Comparison of ENCODE assay signal across 24 cellular contexts in the genomic region with DNA sequence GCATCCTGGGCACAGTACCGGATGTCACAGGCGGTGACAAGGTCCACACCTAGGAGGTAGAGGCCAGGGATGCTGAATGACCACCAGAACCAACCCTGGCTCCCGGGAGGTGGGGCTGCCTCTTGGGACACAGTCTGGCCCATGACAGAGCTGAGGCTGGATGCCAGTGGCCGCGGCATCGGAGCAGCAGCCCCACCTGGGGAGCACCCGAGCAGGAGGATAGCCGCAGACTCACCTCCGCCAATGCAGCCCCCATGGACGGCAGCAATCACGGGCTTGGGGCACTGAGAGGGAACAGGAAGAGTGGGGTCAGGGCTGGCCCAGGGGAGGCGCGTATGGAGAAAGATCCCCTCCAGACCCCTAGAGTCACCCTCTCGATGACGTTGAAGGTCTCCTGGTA. TPM values are rescaled to one million over a fixed set of nuclear protein-coding genes. Genes with fewer than 3 reads are reported as not detected.
"Had no signal": no experiment of that assay in that cellular context is flagged by ENCODE, and none has a peak within 500 bp of the region (broad histone marks: within the 10 kb centered on the region; RNA-seq: fewer than 3 reads in every experiment).

No MANE protein-coding gene starts in this region.

- H3K4me1 Mint-ChIP-seq: activated naive CD8-positive, alpha-beta T cell treated with anti-CD3 and anti-CD28 coated beads for 36 hours had no signal

- H3K27me3 Mint-ChIP-seq: activated naive CD8-positive, alpha-beta T cell treated with anti-CD3 and anti-CD28 coated beads for 36 hours; activated T-helper 17 cell treated with anti-CD3 and anti-CD28 coated beads, Interleukin-2, amount 50 U/mL, for 72 hours had no signal

- H3K4me3 Mint-ChIP-seq: activated naive CD8-positive, alpha-beta T cell treated with anti-CD3 and anti-CD28 coated beads for 36 hours; activated T-helper 17 cell treated with anti-CD3 and anti-CD28 coated beads, Interleukin-2, amount 50 U/mL, for 72 hours; endodermal cell; WTC11 had no signal

- ATAC-seq: activated T-helper 17 cell treated with anti-CD3 and anti-CD28 coated beads, Interleukin-2, amount 50 U/mL, for 72 hours; gastrocnemius medialis; left colon; right lobe of liver; WTC11 had no signal

- H3K27ac ChIP-seq: breast epithelium, esophagus squamous epithelium, gastrocnemius medialis, right lobe of liver, skin epidermis, thoracic aorta, upper lobe of left lung had no signal

- H3K27ac Mint-ChIP-seq: activated naive CD8-positive, alpha-beta T cell treated with anti-CD3 and anti-CD28 coated beads for 36 hours; activated T-helper 17 cell treated with anti-CD3 and anti-CD28 coated beads, Interleukin-2, amount 50 U/mL, for 72 hours; WTC11 had no signal

- H3K27me3 ChIP-seq: breast epithelium, esophagus squamous epithelium, gastrocnemius medialis, right lobe of liver, upper lobe of left lung had no signal

- H3K9me3 Mint-ChIP-seq: activated naive CD8-positive, alpha-beta T cell treated with anti-CD3 and anti-CD28 coated beads for 36 hours; activated T-helper 17 cell treated with anti-CD3 and anti-CD28 coated beads, Interleukin-2, amount 50 U/mL, for 72 hours had no signal

- H3K4me1 ChIP-seq: breast epithelium, esophagus squamous epithelium had no signal

- DNase-seq: activated naive CD8-positive, alpha-beta T cell treated with anti-CD3 and anti-CD28 coated beads for 36 hours; activated T-cell treated with anti-CD3 and anti-CD28 coated beads, Interleukin-2, amount 50 U/mL, for 1 hour; amniotic stem cell; cerebellar nuclear complex; cortex of kidney; endodermal cell; esophagus squamous epithelium; gastrocnemius medialis; left colon; mesenchymal stem cell; occipital lobe; stimulated activated CD8-positive, alpha-beta memory T cell treated with anti-CD3 and anti-CD28 coated beads, Interleukin-4, amount 100 ng/mL, for 48 hours; stimulated activated naive CD4-positive, alpha-beta T cell treated with Interleukin-2 at 50 U/mL for 16 hours; T-helper 9 cell had no signal

- H3K9me3 ChIP-seq: breast epithelium, esophagus squamous epithelium, gastrocnemius medialis, right lobe of liver, thoracic aorta, upper lobe of left lung had no signal

- H3K4me3 ChIP-seq: breast epithelium, esophagus squamous epithelium, gastrocnemius medialis, right lobe of liver, skin epidermis, thoracic aorta, upper lobe of left lung had no signal

RNA-seq across cellular contexts. Expression of gene LGALS7B, which starts 28.1 kb away (rescaled TPM):
- total RNA-seq: activated naive CD8-positive, alpha-beta T cell treated with anti-CD3 and anti-CD28 coated beads for 36 hours; activated T-helper 17 cell treated with anti-CD3 and anti-CD28 coated beads, Interleukin-2, amount 50 U/mL, for 72 hours; endodermal cell; gastrocnemius medialis; left colon; mononuclear cell; occipital lobe; right lobe of liver; T-helper 1 cell treated with Interleukin-12 subunit alpha and Interleukin-12 subunit beta and Interleukin-4 antibody, amounts not matched to agents 30 ng/mL and 1 ng/mL, for 36 hours had no signal
- polyA plus RNA-seq: neural cell had no signal

RNA-seq across cellular contexts. Expression of gene LGALS7, which starts 43.8 kb away (rescaled TPM):
- total RNA-seq: activated naive CD8-positive, alpha-beta T cell treated with anti-CD3 and anti-CD28 coated beads for 36 hours; activated T-helper 17 cell treated with anti-CD3 and anti-CD28 coated beads, Interleukin-2, amount 50 U/mL, for 72 hours; gastrocnemius medialis; left colon; mononuclear cell; right lobe of liver; T-helper 1 cell treated with Interleukin-12 subunit alpha and Interleukin-12 subunit beta and Interleukin-4 antibody, amounts not matched to agents 30 ng/mL and 1 ng/mL, for 36 hours; thoracic aorta; upper lobe of left lung had no signal
- polyA plus RNA-seq: neural cell had no signal
